In genomic region chr11:130327716-130328115, GRCh38 we compare ENCODE assay signal across 40 cellular contexts.
"Had no signal": no experiment of that assay in that cellular context is flagged by ENCODE, and none has a peak within 500 bp of the region (broad histone marks: within the 10 kb centered on the region; RNA-seq: fewer than 3 reads in every experiment).

No MANE protein-coding gene starts in this region.

- DNase-seq: activated B cell treated with CpG ODN at 0.5 μM for 24 hours; activated CD4-positive, alpha-beta memory T cell treated with anti-CD3 and anti-CD28 coated beads, Interleukin-2, amount 10 ng/mL, durations not matched to agents 7 days and 5 days; activated CD4-positive, alpha-beta T cell treated with anti-CD3 and anti-CD28 coated beads for 4 hours; activated CD4-positive, alpha-beta T cell treated with anti-CD3 and anti-CD28 coated beads, Interleukin-2, amount 10 ng/mL, durations not matched to agents 24 days and 14 days; activated CD4-positive, alpha-beta T cell treated with anti-CD3 and anti-CD28 coated beads, Interleukin-2, amount 50 U/mL, for 1 hour; activated CD4-positive, alpha-beta T cell treated with anti-CD3 and anti-CD28 coated beads, Interleukin-2, amount 50 U/mL, for 4 hours; activated CD4-positive, CD25-positive, alpha-beta regulatory T cell treated with anti-CD3 and anti-CD28 coated beads, Interleukin-2, amount 50 U/mL, for 72 hours; activated CD8-positive, alpha-beta memory T cell treated with anti-CD3 and anti-CD28 coated beads for 24 hours; activated CD8-positive, alpha-beta memory T cell treated with anti-CD3 and anti-CD28 coated beads, Interleukin-2, amount 10 ng/mL, durations not matched to agents 7 days and 5 days; activated CD8-positive, alpha-beta memory T cell treated with anti-CD3 and anti-CD28 coated beads, Interleukin-2, amount 50 U/mL, for 48 hours; activated CD8-positive, alpha-beta T cell treated with anti-CD3 and anti-CD28 coated beads, Interleukin-2, amount 10 ng/mL, durations not matched to agents 7 days and 5 days; activated effector memory CD4-positive, alpha-beta T cell treated with anti-CD3 and anti-CD28 coated beads, Interleukin-2, amount 50 U/mL, for 16 hours; activated gamma-delta T cell treated with Interleukin-2 at 50 U/mL for 16 hours; activated naive CD4-positive, alpha-beta T cell; activated naive CD4-positive, alpha-beta T cell treated with anti-CD3 and anti-CD28 coated beads for 36 hours; activated naive CD4-positive, alpha-beta T cell treated with anti-CD3 and anti-CD28 coated beads, Interleukin-2, amount 50 U/mL, for 16 hours; activated naive CD8-positive, alpha-beta T cell treated with anti-CD3 and anti-CD28 coated beads for 36 hours; activated T-cell treated with anti-CD3 and anti-CD28 coated beads, Interleukin-2, amount 50 U/mL, for 24 hours; activated T-cell treated with anti-CD3 and anti-CD28 coated beads, Interleukin-2, amount 50 U/mL, for 72 hours; adrenal gland; amniotic stem cell; aorta; body of pancreas; brain microvascular endothelial cell; caudate nucleus; cerebellar nuclear complex; T-helper 1 cell; T-helper 2 cell; T-helper 9 cell had no signal

- H3K4me1 Mint-ChIP-seq: activated B cell treated with CpG ODN at 0.5 μM for 24 hours; activated CD4-positive, alpha-beta memory T cell treated with anti-CD3 and anti-CD28 coated beads, Interleukin-2, amount 10 ng/mL, durations not matched to agents 7 days and 5 days; activated T-helper 17 cell treated with anti-CD3 and anti-CD28 coated beads, Interleukin-2, amount 50 U/mL, for 72 hours; central memory CD8-positive, alpha-beta T cell had no signal

- H3K4me3 ChIP-seq: adrenal gland, body of pancreas, breast epithelium, cardiac muscle cell had no signal

- H3K27me3 Mint-ChIP-seq: activated B cell treated with CpG ODN at 0.5 μM for 24 hours; activated CD4-positive, alpha-beta memory T cell treated with anti-CD3 and anti-CD28 coated beads, Interleukin-2, amount 10 ng/mL, durations not matched to agents 7 days and 5 days; activated CD4-positive, alpha-beta T cell treated with anti-CD3 and anti-CD28 coated beads, Interleukin-2, amount 10 ng/mL, durations not matched to agents 24 days and 14 days; activated CD8-positive, alpha-beta memory T cell treated with anti-CD3 and anti-CD28 coated beads, Interleukin-2, amount 10 ng/mL, durations not matched to agents 7 days and 5 days; activated naive CD8-positive, alpha-beta T cell treated with anti-CD3 and anti-CD28 coated beads for 36 hours; activated T-cell treated with anti-CD3 and anti-CD28 coated beads, Interleukin-2, amount 50 U/mL, for 24 hours; activated T-helper 17 cell treated with anti-CD3 and anti-CD28 coated beads, Interleukin-2, amount 50 U/mL, for 72 hours; central memory CD8-positive, alpha-beta T cell had no signal

- H3K36me3 ChIP-seq: adrenal gland, brain microvascular endothelial cell, breast epithelium, cardiac muscle cell had no signal

- H3K9me3 ChIP-seq: adrenal gland, body of pancreas, breast epithelium had no signal

- H3K27ac ChIP-seq: adrenal gland, body of pancreas, brain microvascular endothelial cell, breast epithelium, cardiac muscle cell, VCaP had no signal

- H3K27ac Mint-ChIP-seq: activated B cell treated with CpG ODN at 0.5 μM for 24 hours; activated CD4-positive, alpha-beta memory T cell treated with anti-CD3 and anti-CD28 coated beads, Interleukin-2, amount 10 ng/mL, durations not matched to agents 7 days and 5 days; activated CD4-positive, alpha-beta T cell treated with anti-CD3 and anti-CD28 coated beads, Interleukin-2, amount 10 ng/mL, durations not matched to agents 24 days and 14 days; activated CD8-positive, alpha-beta memory T cell treated with anti-CD3 and anti-CD28 coated beads, Interleukin-2, amount 10 ng/mL, durations not matched to agents 7 days and 5 days; activated CD8-positive, alpha-beta T cell treated with anti-CD3 and anti-CD28 coated beads, Interleukin-2, amount 10 ng/mL, durations not matched to agents 7 days and 5 days; activated naive CD4-positive, alpha-beta T cell treated with anti-CD3 and anti-CD28 coated beads for 36 hours; activated naive CD4-positive, alpha-beta T cell treated with anti-CD3 and anti-CD28 coated beads, Interleukin-2, amount 50 U/mL, for 72 hours; activated naive CD8-positive, alpha-beta T cell treated with anti-CD3 and anti-CD28 coated beads for 36 hours; activated T-cell treated with anti-CD3 and anti-CD28 coated beads, Interleukin-2, amount 50 U/mL, for 24 hours; activated T-cell treated with anti-CD3 and anti-CD28 coated beads, Interleukin-2, amount 50 U/mL, for 72 hours; activated T-helper 1 cell treated with anti-CD3 and anti-CD28 coated beads, Interleukin-12 subunit alpha, Interleukin-12 subunit beta, Interleukin-2, Interleukin-4 antibody, amounts not matched to agents 30 ng/mL and 10 ng/mL and 1 ng/mL, durations not matched to agents 14 hours and 24 hours and 36 hours; activated T-helper 17 cell treated with anti-CD3 and anti-CD28 coated beads, Interleukin-2, amount 50 U/mL, for 72 hours; T-helper 1 cell treated with Interleukin-12 subunit alpha and Interleukin-12 subunit beta and Interleukin-4 antibody, amounts not matched to agents 30 μg/mL and 1 μg/mL, for 36 hours; T-helper 2 cell treated with Interferon-gamma antibody and Interleukin-4, amounts not matched to agents 5 μg/mL and 100 μg/mL, for 36 hours had no signal

- FAIRE-seq: astrocyte, TTC549 had no signal

- H3K27me3 ChIP-seq: adrenal gland, body of pancreas, brain microvascular endothelial cell, breast epithelium, cardiac muscle cell had no signal

- H3K4me1 ChIP-seq: adrenal gland, body of pancreas, breast epithelium had no signal

- ATAC-seq: activated CD8-positive, alpha-beta memory T cell treated with anti-CD3 and anti-CD28 coated beads, Interleukin-2, amount 10 ng/mL, durations not matched to agents 7 days and 5 days; activated CD8-positive, alpha-beta T cell treated with anti-CD3 and anti-CD28 coated beads, Interleukin-2, amount 10 ng/mL, durations not matched to agents 7 days and 5 days; activated naive CD4-positive, alpha-beta T cell treated with anti-CD3 and anti-CD28 coated beads, Interleukin-2, amount 50 U/mL, for 72 hours; activated T-cell treated with anti-CD3 and anti-CD28 coated beads, Interleukin-2, amount 50 U/mL, for 72 hours; activated T-helper 17 cell treated with anti-CD3 and anti-CD28 coated beads, Interleukin-2, amount 50 U/mL, for 72 hours; body of pancreas had no signal

- H3K4me3 Mint-ChIP-seq: activated B cell treated with CpG ODN at 0.5 μM for 24 hours; activated CD4-positive, alpha-beta memory T cell treated with anti-CD3 and anti-CD28 coated beads, Interleukin-2, amount 10 ng/mL, durations not matched to agents 7 days and 5 days; activated CD4-positive, alpha-beta T cell treated with anti-CD3 and anti-CD28 coated beads, Interleukin-2, amount 10 ng/mL, durations not matched to agents 24 days and 14 days; activated CD8-positive, alpha-beta memory T cell treated with anti-CD3 and anti-CD28 coated beads, Interleukin-2, amount 10 ng/mL, durations not matched to agents 7 days and 5 days; activated CD8-positive, alpha-beta T cell treated with anti-CD3 and anti-CD28 coated beads, Interleukin-2, amount 10 ng/mL, durations not matched to agents 7 days and 5 days; activated naive CD4-positive, alpha-beta T cell treated with anti-CD3 and anti-CD28 coated beads for 36 hours; activated naive CD8-positive, alpha-beta T cell treated with anti-CD3 and anti-CD28 coated beads for 36 hours; activated T-cell treated with anti-CD3 and anti-CD28 coated beads, Interleukin-2, amount 50 U/mL, for 24 hours; activated T-cell treated with anti-CD3 and anti-CD28 coated beads, Interleukin-2, amount 50 U/mL, for 72 hours; activated T-helper 1 cell treated with anti-CD3 and anti-CD28 coated beads, Interleukin-12 subunit alpha, Interleukin-12 subunit beta, Interleukin-2, Interleukin-4 antibody, amounts not matched to agents 30 ng/mL and 10 ng/mL and 1 ng/mL, durations not matched to agents 14 hours and 24 hours and 36 hours; activated T-helper 17 cell treated with anti-CD3 and anti-CD28 coated beads, Interleukin-2, amount 50 U/mL, for 72 hours; central memory CD8-positive, alpha-beta T cell; T-helper 1 cell treated with Interleukin-12 subunit alpha and Interleukin-12 subunit beta and Interleukin-4 antibody, amounts not matched to agents 30 μg/mL and 1 μg/mL, for 36 hours; T-helper 2 cell treated with Interferon-gamma antibody and Interleukin-4, amounts not matched to agents 5 μg/mL and 100 μg/mL, for 36 hours had no signal

- H3K9me3 Mint-ChIP-seq: activated naive CD4-positive, alpha-beta T cell treated with anti-CD3 and anti-CD28 coated beads for 36 hours; activated T-cell treated with anti-CD3 and anti-CD28 coated beads, Interleukin-2, amount 50 U/mL, for 24 hours; activated T-helper 17 cell treated with anti-CD3 and anti-CD28 coated beads, Interleukin-2, amount 50 U/mL, for 72 hours had no signal
